12 cellular contexts compared by ENCODE assay signal in genomic region chr1:27886353-27886679, GRCh38. TPM values are rescaled to one million over a fixed set of nuclear protein-coding genes. Genes with fewer than 3 reads are reported as not detected.
DNase-seq lines count a peak whose midpoint lies in the region; ATAC-seq and TF ChIP-seq lines count a peak whose summit lies in the region.
"Had no signal": no experiment of that assay in that cellular context is flagged by ENCODE, and none has a peak within 500 bp of the region (broad histone marks: within the 10 kb centered on the region; RNA-seq: fewer than 3 reads in every experiment).

No MANE protein-coding gene starts in this region.

- H3K27ac Mint-ChIP-seq in CD4-positive, alpha-beta T cell = peak overlapping the region; percentile 86
- peak overlapping the region; percentile 76 for H3K27ac Mint-ChIP-seq in activated naive CD8-positive, alpha-beta T cell treated with anti-CD3 and anti-CD28 coated beads, Interleukin-2, amount 50 U/mL, for 24 hours
- peak overlapping the region in 9 of 10 donors; percentile 81 to 94 (median 91) for H3K27ac Mint-ChIP-seq in naive thymus-derived CD8-positive, alpha-beta T cell
- H3K27ac Mint-ChIP-seq in endodermal cell = no peak overlapping the region

- no peaks in the 10 kb centered on the region for H3K4me1 ChIP-seq in endodermal cell (ENCODE audit: control insufficient read depth, insufficient read depth, low read length)
- H3K4me1 ChIP-seq: breast epithelium had no signal

- no peak overlapping the region for H3K4me3 Mint-ChIP-seq in CD4-positive, alpha-beta T cell
- no peak overlapping the region for H3K4me3 Mint-ChIP-seq in activated naive CD8-positive, alpha-beta T cell treated with anti-CD3 and anti-CD28 coated beads, Interleukin-2, amount 50 U/mL, for 24 hours
- H3K4me3 Mint-ChIP-seq in naive thymus-derived CD8-positive, alpha-beta T cell = peak overlapping the region in 5 of 10 donors; percentile 43 to 83 (median 80)
- no peak overlapping the region for H3K4me3 Mint-ChIP-seq in endodermal cell

- no peak overlapping the region for H3K9ac ChIP-seq in endodermal cell (ENCODE audit: extremely low read depth, low read length, poor library complexity, severe bottlenecking)

- H3K27me3 Mint-ChIP-seq in CD4-positive, alpha-beta T cell = no peaks in the 10 kb centered on the region
- no peaks in the 10 kb centered on the region for H3K27me3 Mint-ChIP-seq in activated naive CD8-positive, alpha-beta T cell treated with anti-CD3 and anti-CD28 coated beads, Interleukin-2, amount 50 U/mL, for 24 hours
- H3K27me3 Mint-ChIP-seq in naive thymus-derived CD8-positive, alpha-beta T cell = no peaks in the 10 kb centered on the region
- H3K27me3 Mint-ChIP-seq in endodermal cell (ENCODE audit: insufficient read depth) = no peaks in the 10 kb centered on the region

- WGBS in endodermal cell (ENCODE audit: insufficient coverage in 1 of 2, insufficient read length in 1 of 2), 2 experiments = 100% methylated on average over 2 of the region's 2 CpGs; no CpG with 5 or more reads in 1 of the 2 experiments

- no peaks in the 10 kb centered on the region for H3K9me3 Mint-ChIP-seq in CD4-positive, alpha-beta T cell
- H3K9me3 Mint-ChIP-seq in activated naive CD8-positive, alpha-beta T cell treated with anti-CD3 and anti-CD28 coated beads, Interleukin-2, amount 50 U/mL, for 24 hours = no peaks in the 10 kb centered on the region
- H3K9me3 Mint-ChIP-seq in naive thymus-derived CD8-positive, alpha-beta T cell = no peaks in the 10 kb centered on the region
- no peaks in the 10 kb centered on the region for H3K9me3 Mint-ChIP-seq in endodermal cell

- H3K4me3 ChIP-seq in HL-60 (replicated peaks; ENCODE audit: insufficient read depth, low read length) (peak overlapping the region; percentile 35), endodermal cell (ENCODE audit: low read length) (no peak overlapping the region)
- H3K4me3 ChIP-seq: breast epithelium had no signal

- H3K9me3 ChIP-seq in CD4-positive, alpha-beta T cell (ENCODE audit: control insufficient read depth, low read length) = no peaks in the 10 kb centered on the region
- H3K9me3 ChIP-seq in endodermal cell (ENCODE audit: control insufficient read depth, low read length) = no peaks in the 10 kb centered on the region
- H3K9me3 ChIP-seq: breast epithelium had no signal

- TF ChIP-seq CTCF in CD4-positive, alpha-beta T cell (IDR thresholded peaks at IDR 0.05) = no peak
- no peak for TF ChIP-seq CTCF in HL-60 (IDR thresholded peaks at IDR 0.05; ENCODE audit: insufficient read depth, low read length)
- no peak for TF ChIP-seq CTCF in endodermal cell (conservative IDR thresholded peaks at IDR 0.05)

- CTCF ChIA-PET in CD4-positive, alpha-beta T cell (lab: Charles Lee) = interaction anchor here (0.9 to 1.9 kb wide), 2 partner anchors 28 to 54 kb away, joined by 3 to 6 read pairs; no protein-coding TSS in a partner anchor

- no peaks in the 10 kb centered on the region for H3K27me3 ChIP-seq in CD4-positive, alpha-beta T cell (ENCODE audit: control insufficient read depth, insufficient read depth, low read length)
- no peaks in the 10 kb centered on the region for H3K27me3 ChIP-seq in HL-60 (ENCODE audit: insufficient read depth, poor library complexity, severe bottlenecking)
- H3K27me3 ChIP-seq in endodermal cell (ENCODE audit: control insufficient read depth, insufficient read depth, low read length, poor library complexity, severe bottlenecking) = no peaks in the 10 kb centered on the region
- H3K27me3 ChIP-seq: breast epithelium had no signal

- DNase-seq in CD4-positive, alpha-beta T cell = no peak
- no peak for DNase-seq in HL-60 (ENCODE audit: low read depth in 1 of 2, low spot score in 1 of 2)
- DNase-seq in activated naive CD8-positive, alpha-beta T cell treated with anti-CD3 and anti-CD28 coated beads, Interleukin-2, amount 50 U/mL, for 24 hours = no peak
- DNase-seq in naive thymus-derived CD8-positive, alpha-beta T cell = no peak
- DNase-seq in endodermal cell = no peak
- no peak for DNase-seq in activated gamma-delta T cell (lab: John Stamatoyannopoulos, UW)
- DNase-seq: activated CD8-positive, alpha-beta memory T cell treated with anti-CD3 and anti-CD28 coated beads, Interleukin-2, amount 50 U/mL, for 48 hours; NCI-H2171 treated with DMSO at 0.1 percent for 48 hours; T1000 had no signal

- H3K27ac ChIP-seq in CD4-positive, alpha-beta T cell (ENCODE audit: low read depth, low read length) = peak overlapping the region; percentile 60
- H3K27ac ChIP-seq in HL-60 (replicated peaks) = peak overlapping the region; percentile 96
- H3K27ac ChIP-seq in endodermal cell (ENCODE audit: low read depth, low read length) = no peak overlapping the region

- intact Hi-C loops in CD4-positive, alpha-beta T cell (cut with DNase I, micrococcal nuclease) = no loop called here

- POLR2A ChIA-PET in CD4-positive, alpha-beta T cell (lab: Charles Lee) = interaction anchor here (0.7 to 1.4 kb wide), 2 partner anchors 11 to 13 kb away, joined by 3 to 5 read pairs; no protein-coding TSS in a partner anchor
- POLR2A ChIA-PET in naive thymus-derived CD8-positive, alpha-beta T cell (lab: Charles Lee) = interaction anchor here (1.0 to 2.3 kb wide), 6 partner anchors 9 to 74 kb away, joined by 3 to 11 read pairs (median 4); partner anchors contain the start of genes THEMIS2 and XKR8

- H3K4me1 Mint-ChIP-seq in CD4-positive, alpha-beta T cell (ENCODE audit: low read depth) = peaks cover 37% of the 10 kb centered on the region
- H3K4me1 Mint-ChIP-seq in activated naive CD8-positive, alpha-beta T cell treated with anti-CD3 and anti-CD28 coated beads, Interleukin-2, amount 50 U/mL, for 24 hours = peaks cover 72% of the 10 kb centered on the region
- H3K4me1 Mint-ChIP-seq in naive thymus-derived CD8-positive, alpha-beta T cell = peaks cover 26 to 89% (median 47%) of the 10 kb centered on the region in 4 donors
- H3K4me1 Mint-ChIP-seq in endodermal cell = peaks cover 12% of the 10 kb centered on the region

- peaks cover 84% of the 10 kb centered on the region for H3K36me3 Mint-ChIP-seq in CD4-positive, alpha-beta T cell (ENCODE audit: low read depth)
- H3K36me3 Mint-ChIP-seq in activated naive CD8-positive, alpha-beta T cell treated with anti-CD3 and anti-CD28 coated beads, Interleukin-2, amount 50 U/mL, for 24 hours (ENCODE audit: low read depth) = peaks cover 58% of the 10 kb centered on the region
- H3K36me3 Mint-ChIP-seq in naive thymus-derived CD8-positive, alpha-beta T cell = peaks cover 0 to 71% (median 25%) of the 10 kb centered on the region in 3 donors
- H3K36me3 Mint-ChIP-seq in endodermal cell (ENCODE audit: low read depth) = peaks cover 48% of the 10 kb centered on the region

- H3K36me3 ChIP-seq in endodermal cell (ENCODE audit: control insufficient read depth, insufficient read depth, low read length) = peaks cover 27% of the 10 kb centered on the region
- H3K36me3 ChIP-seq: breast epithelium had no signal

- ATAC-seq in CD4-positive, alpha-beta T cell (ENCODE audit: poor library complexity) = no peak
- peak; percentile 5 for ATAC-seq in activated naive CD8-positive, alpha-beta T cell treated with anti-CD3 and anti-CD28 coated beads, Interleukin-2, amount 50 U/mL, for 24 hours
- no peak for ATAC-seq in naive thymus-derived CD8-positive, alpha-beta T cell
- ATAC-seq in GM21723 (IDR thresholded peaks at IDR 0.05; ENCODE audit: unreplicated experiment) = no peak

RNA-seq across cellular contexts. Expression of gene THEMIS2, which starts 14.0 kb away (rescaled TPM):
- total RNA-seq in CD4-positive, alpha-beta T cell = 10 to 100 TPM; 20.2 to 21.6 TPM
- total RNA-seq in naive thymus-derived CD8-positive, alpha-beta T cell = 10 to 100 TPM; 53.3 to 57.9 TPM
- polyA plus RNA-seq in naive thymus-derived CD8-positive, alpha-beta T cell = 10 to 100 TPM; 14.1 to 48.5 (median 23.7) TPM
- 1 to 10 TPM; 8.5 to 8.8 TPM for total RNA-seq in endodermal cell
- polyA plus RNA-seq in endodermal cell (2013, experiment 1 of 2) = 4.2 TPM
- polyA plus RNA-seq in endodermal cell (2013, experiment 2 of 2) = 4.6 TPM

RNA-seq across cellular contexts. Expression of gene RPA2, which starts 28.1 kb away (rescaled TPM):
- total RNA-seq in CD4-positive, alpha-beta T cell = 1 to 10 TPM; 7.0 to 7.5 TPM
- 10 to 100 TPM; 66.6 to 78.6 TPM for total RNA-seq in naive thymus-derived CD8-positive, alpha-beta T cell
- polyA plus RNA-seq in naive thymus-derived CD8-positive, alpha-beta T cell = 100 to 1,000 TPM; 213 to 229 (median 215) TPM
- total RNA-seq in endodermal cell = 10 to 100 TPM; 43.5 to 60.0 TPM
- polyA plus RNA-seq in endodermal cell (2013, experiment 1 of 2) = 63.8 TPM
- polyA plus RNA-seq in endodermal cell (2013, experiment 2 of 2) = 61.1 TPM

RNA-seq across cellular contexts. Expression of gene SMPDL3B, which starts 48.5 kb away (rescaled TPM):
- not detected for total RNA-seq in CD4-positive, alpha-beta T cell
- not detected for total RNA-seq in naive thymus-derived CD8-positive, alpha-beta T cell
- polyA plus RNA-seq in naive thymus-derived CD8-positive, alpha-beta T cell = under 1 TPM in 1 of 3 donors, not detected in 2; 0.16 TPM
- 10 to 100 TPM; 10.1 to 11.8 TPM for total RNA-seq in endodermal cell
- polyA plus RNA-seq in endodermal cell (2013, experiment 1 of 2) = 4.8 TPM
- polyA plus RNA-seq in endodermal cell (2013, experiment 2 of 2) = 2.7 TPM
- total RNA-seq: LHCN-M2 had no signal

RNA-seq across cellular contexts. Expression of gene PPP1R8, which starts 55.7 kb away (rescaled TPM):
- total RNA-seq in CD4-positive, alpha-beta T cell = 10 to 100 TPM; 14.8 to 15.7 TPM
- total RNA-seq in naive thymus-derived CD8-positive, alpha-beta T cell = 10 to 100 TPM; 40.2 to 42.5 TPM
- polyA plus RNA-seq in naive thymus-derived CD8-positive, alpha-beta T cell = 10 to 100 TPM; 27.8 to 37.8 (median 36.2) TPM
- 10 to 100 TPM; 45.0 to 48.1 TPM for total RNA-seq in endodermal cell
- polyA plus RNA-seq in endodermal cell (2013, experiment 1 of 2) = 49.6 TPM
- polyA plus RNA-seq in endodermal cell (2013, experiment 2 of 2) = 49.6 TPM

Comparison
In these comparisons a context has a peak if more than half of its experiments do, and no peak if none do; other contexts are left out.
1. RNA of gene RPA2, which starts 28.1 kb away (total RNA-seq): 66.6 to 78.6 TPM in naive thymus-derived CD8-positive, alpha-beta T cell and 43.5 to 60.0 TPM in endodermal cell; 7.0 to 7.5 TPM in CD4-positive, alpha-beta T cell; every median in the first group is over 4 times any median in the second.
2. RNA of gene SMPDL3B, which starts 48.5 kb away (total RNA-seq): 10.1 to 11.8 TPM in endodermal cell; not detected in naive thymus-derived CD8-positive, alpha-beta T cell and not detected in CD4-positive, alpha-beta T cell; every median in the first group is over 4 times any median in the second.